Comparison of ENCODE assay signal across 10 cellular contexts in genomic region chr2:98334439-98335078, GRCh38.
A peak's percentile ranks its signal among the peaks of the same experiment; 100 is the strongest.
DNase-seq lines count a peak whose midpoint lies in the region; ATAC-seq and TF ChIP-seq lines count a peak whose summit lies in the region.
"Had no signal": no experiment of that assay in that cellular context is flagged by ENCODE, and none has a peak within 500 bp of the region (broad histone marks: within the 10 kb centered on the region; RNA-seq: fewer than 3 reads in every experiment).

No MANE protein-coding gene starts in this region.

- peak overlapping the region in 1 of 2 donors; percentile 32 for H3K27ac ChIP-seq in coronary artery
- H3K27ac ChIP-seq: VCaP had no signal

- no peak overlapping the region for H3K4me3 ChIP-seq in HFF-Myc (replicated peaks; ENCODE audit: low read depth, low read length)
- no peak overlapping the region for H3K4me3 ChIP-seq in skeletal muscle cell (ENCODE audit: low read depth, low read length)
- no peak overlapping the region for H3K4me3 ChIP-seq in coronary artery

- ATAC-seq in GM18909 (IDR thresholded peaks at IDR 0.05; ENCODE audit: poor library complexity, unreplicated experiment), result no peak
- ATAC-seq in HG03159 (IDR thresholded peaks at IDR 0.05; ENCODE audit: unreplicated experiment), result no peak
- ATAC-seq in GM18858 (IDR thresholded peaks at IDR 0.05; ENCODE audit: unreplicated experiment), result no peak

- DNase-seq in HFF-Myc (ENCODE audit: extremely low read depth, low read depth), result peak; percentile 61
- DNase-seq in NCI-H774 (lab: John Stamatoyannopoulos, UW), result peak; percentile 39
- DNase-seq in fibroblast of peridontal ligament (ENCODE audit: extremely low read depth), result peak; percentile 92
- peak; percentile 74 for DNase-seq in skeletal muscle cell (ENCODE audit: low read depth)
- no peak for DNase-seq in coronary artery (ENCODE audit: low spot score)
- DNase-seq: effector CD8-positive, alpha-beta T cell had no signal

- TF ChIP-seq CTCF in HFF-Myc (IDR thresholded peaks at IDR 0.05; ENCODE audit: low read depth, low read length, missing control alignments) (no peak), coronary artery (IDR thresholded peaks at IDR 0.05) (no peak)
